In the genomic region with DNA sequence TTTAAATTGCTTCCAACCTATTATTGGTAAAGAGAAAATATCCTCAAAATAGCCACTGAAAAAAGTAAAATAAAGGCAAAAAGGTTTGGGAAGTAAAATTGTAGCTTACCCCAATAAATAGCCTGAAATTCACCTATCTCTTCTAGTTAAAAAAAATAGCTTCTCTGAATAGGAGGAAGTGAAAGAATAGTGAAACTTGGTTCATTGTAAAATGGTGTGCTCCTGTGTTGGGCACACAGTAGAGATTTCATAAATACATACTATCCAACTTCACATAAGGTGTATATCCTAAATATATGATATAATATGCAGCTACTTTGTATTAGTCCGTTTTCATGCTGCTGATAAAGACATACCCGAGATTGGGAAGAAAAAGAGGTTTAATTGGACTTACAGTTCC, we compare ENCODE assay signal across 25 cellular contexts.
"Had no signal": no experiment of that assay in that cellular context is flagged by ENCODE, and none has a peak within 500 bp of the region (broad histone marks: within the 10 kb centered on the region; RNA-seq: fewer than 3 reads in every experiment).

No MANE protein-coding gene starts in this region.

- H3K9me3 Mint-ChIP-seq: activated naive CD8-positive, alpha-beta T cell treated with anti-CD3 and anti-CD28 coated beads, Interleukin-2, amount 50 U/mL, for 24 hours; dendritic cell treated with granulocyte-macrophage colony-stimulating factor and Interleukin-4, amounts not matched to agents 40 ng/mL and 50 ng/mL, for 4 days; immature natural killer cell; T-cell; T-helper 2 cell treated with Interferon-gamma antibody and Interleukin-4, amounts not matched to agents 5 μg/mL and 100 μg/mL, for 36 hours had no signal

- H3K9ac ChIP-seq: neural progenitor cell had no signal

- ATAC-seq: activated naive CD8-positive, alpha-beta T cell treated with anti-CD3 and anti-CD28 coated beads, Interleukin-2, amount 50 U/mL, for 24 hours; left lobe of liver; lower lobe of right lung; naive thymus-derived CD8-positive, alpha-beta T cell; T-cell; upper lobe of right lung; WTC11 had no signal

- H3K27ac Mint-ChIP-seq: activated CD4-positive, alpha-beta memory T cell treated with anti-CD3 and anti-CD28 coated beads, Interleukin-2, amount 10 ng/mL, durations not matched to agents 7 days and 5 days; activated naive CD8-positive, alpha-beta T cell treated with anti-CD3 and anti-CD28 coated beads, Interleukin-2, amount 50 U/mL, for 24 hours; dendritic cell treated with granulocyte-macrophage colony-stimulating factor and Interleukin-4, amounts not matched to agents 40 ng/mL and 50 ng/mL, for 4 days; neural progenitor cell; progenitor cell of endocrine pancreas; T-helper 2 cell treated with Interferon-gamma antibody and Interleukin-4, amounts not matched to agents 5 μg/mL and 100 μg/mL, for 36 hours; WTC11 had no signal

- H2AFZ ChIP-seq: neural progenitor cell had no signal

- H3K9me3 ChIP-seq: lower lobe of right lung, thyroid gland, upper lobe of right lung had no signal

- H3K27ac ChIP-seq: cardiac muscle cell, lower lobe of right lung, neural progenitor cell, thyroid gland, upper lobe of right lung had no signal

- H3K4me2 ChIP-seq: neural progenitor cell had no signal

- H3K4me1 ChIP-seq: lower lobe of right lung, neural progenitor cell, thyroid gland, upper lobe of right lung had no signal

- H3K27me3 Mint-ChIP-seq: activated CD4-positive, alpha-beta memory T cell treated with anti-CD3 and anti-CD28 coated beads, Interleukin-2, amount 10 ng/mL, durations not matched to agents 7 days and 5 days; activated naive CD8-positive, alpha-beta T cell treated with anti-CD3 and anti-CD28 coated beads, Interleukin-2, amount 50 U/mL, for 24 hours; dendritic cell treated with granulocyte-macrophage colony-stimulating factor and Interleukin-4, amounts not matched to agents 40 ng/mL and 50 ng/mL, for 4 days; naive thymus-derived CD8-positive, alpha-beta T cell; progenitor cell of endocrine pancreas; T-cell had no signal

- H3K36me3 ChIP-seq: cardiac muscle cell, lower lobe of right lung, thyroid gland, upper lobe of right lung had no signal

- H3K4me3 ChIP-seq: cardiac muscle cell, lower lobe of right lung, neural progenitor cell, thyroid gland, upper lobe of right lung had no signal

- H3K27me3 ChIP-seq: cardiac muscle cell, neural progenitor cell, thyroid gland, upper lobe of right lung had no signal

- DNase-seq: activated CD4-positive, alpha-beta memory T cell treated with anti-CD3 and anti-CD28 coated beads, Interleukin-2, amount 10 ng/mL, durations not matched to agents 7 days and 5 days; activated CD4-positive, alpha-beta T cell treated with anti-CD3 and anti-CD28 coated beads for 4 hours; activated gamma-delta T cell; activated naive CD4-positive, alpha-beta T cell treated with anti-CD3 and anti-CD28 coated beads, Interleukin-2, amount 50 U/mL, for 16 hours; activated naive CD8-positive, alpha-beta T cell treated with anti-CD3 and anti-CD28 coated beads, Interleukin-2, amount 50 U/mL, for 24 hours; activated T-cell treated with anti-CD3 and anti-CD28 coated beads for 4 hours; effector CD4-positive, alpha-beta T cell; erythroblast; foreskin fibroblast; immature natural killer cell; lower lobe of right lung; naive thymus-derived CD8-positive, alpha-beta T cell; stimulated activated CD4-positive, alpha-beta T cell treated with anti-CD3 and anti-CD28 coated beads, Interleukin-2, amount 100 ng/mL, for 48 hours; stimulated activated CD8-positive, alpha-beta memory T cell treated with anti-CD3 and anti-CD28 coated beads, Interleukin-4, amount 100 ng/mL, for 48 hours; stimulated activated naive CD4-positive, alpha-beta T cell; T-cell; thyroid gland; upper lobe of right lung had no signal

- H3K4me1 Mint-ChIP-seq: activated CD4-positive, alpha-beta memory T cell treated with anti-CD3 and anti-CD28 coated beads, Interleukin-2, amount 10 ng/mL, durations not matched to agents 7 days and 5 days; activated naive CD8-positive, alpha-beta T cell treated with anti-CD3 and anti-CD28 coated beads, Interleukin-2, amount 50 U/mL, for 24 hours; immature natural killer cell; neural progenitor cell; T-cell had no signal

- H3K4me3 Mint-ChIP-seq: activated CD4-positive, alpha-beta memory T cell treated with anti-CD3 and anti-CD28 coated beads, Interleukin-2, amount 10 ng/mL, durations not matched to agents 7 days and 5 days; activated naive CD8-positive, alpha-beta T cell treated with anti-CD3 and anti-CD28 coated beads, Interleukin-2, amount 50 U/mL, for 24 hours; dendritic cell treated with granulocyte-macrophage colony-stimulating factor and Interleukin-4, amounts not matched to agents 40 ng/mL and 50 ng/mL, for 4 days; immature natural killer cell; naive thymus-derived CD8-positive, alpha-beta T cell; neural progenitor cell; T-cell; T-helper 2 cell treated with Interferon-gamma antibody and Interleukin-4, amounts not matched to agents 5 μg/mL and 100 μg/mL, for 36 hours; WTC11 had no signal
